In genomic region chr22:23438216-23438615, GRCh38 we compare ENCODE assay signal across 14 cellular contexts.
DNase-seq lines count a peak whose midpoint lies in the region; ATAC-seq and TF ChIP-seq lines count a peak whose summit lies in the region.
"Had no signal": no experiment of that assay in that cellular context is flagged by ENCODE, and none has a peak within 500 bp of the region (broad histone marks: within the 10 kb centered on the region; RNA-seq: fewer than 3 reads in every experiment).

No MANE protein-coding gene starts in this region.

- H3K9me3 Mint-ChIP-seq in GM23338, result no peaks in the 10 kb centered on the region; the same call in 2 of the 3 replicates
- H3K9me3 Mint-ChIP-seq: CD8-positive, alpha-beta T cell; H9 had no signal

- H3K4me3 ChIP-seq in GM23338 (no peak overlapping the region), NB4 (ENCODE audit: low read depth, low read length) (no peak overlapping the region), stomach (no peak overlapping the region)
- H3K4me3 ChIP-seq: GM23248 had no signal

- 44 to 59% (median 57%) methylated on average over 9 to 13 of the region's 13 CpGs for WGBS in stomach, 5 donors

- CTCF ChIA-PET in GM10248 (lab: Yijun Ruan, JAX), result no interaction called here

- no peak for TF ChIP-seq EP300 in stomach (IDR thresholded peaks at IDR 0.05)

- H3K9me3 ChIP-seq in stomach, result no peaks in the 10 kb centered on the region

- intact Hi-C loops in stomach (cut with DNase I; ENCODE audit: low total_unique reads), result no loop called here

- H4K20me1 ChIP-seq in GM23338 (replicated peaks; ENCODE audit: insufficient read depth), result no peaks in the 10 kb centered on the region

- H3K4me2 ChIP-seq in GM23338, result no peak overlapping the region

- ATAC-seq in GM23338 (0 out of 3 replicates have a peak, but pooled peaks have one; percentile 10), GM18520 (IDR thresholded peaks at IDR 0.05; ENCODE audit: unreplicated experiment) (no peak)
- ATAC-seq: CD8-positive, alpha-beta T cell had no signal

- no peaks in the 10 kb centered on the region for H3K36me3 ChIP-seq in GM23338 (ENCODE audit: insufficient read depth)
- no peaks in the 10 kb centered on the region for H3K36me3 ChIP-seq in stomach

- TF ChIP-seq CTCF in GM23338 (conservative IDR thresholded peaks at IDR 0.05; ENCODE audit: low read depth in 2 of 2) (no peak), NB4 (IDR thresholded peaks at IDR 0.05; ENCODE audit: low read depth, low read length) (no peak), stomach (IDR thresholded peaks at IDR 0.05) (no peak), GM10248 (IDR thresholded peaks at IDR 0.05; ENCODE audit: control extremely low read depth, extremely low read depth, low read depth, missing control alignments) (no peak)

- no peak for TF ChIP-seq POLR2A in NB4 (IDR thresholded peaks at IDR 0.05; ENCODE audit: extremely low read depth, insufficient read length)
- TF ChIP-seq POLR2A in stomach (IDR thresholded peaks at IDR 0.05), result no peak

- peaks cover 10% of the 10 kb centered on the region for H3K4me1 Mint-ChIP-seq in GM23338

- H3K4me1 ChIP-seq in GM23338 (ENCODE audit: insufficient read depth) (no peaks in the 10 kb centered on the region), stomach (peaks cover 0 to 8% (median 4%) of the 10 kb centered on the region in 4 donors)

- H3K27me3 ChIP-seq in GM23338 (ENCODE audit: insufficient read depth) (no peaks in the 10 kb centered on the region), stomach (no peaks in the 10 kb centered on the region)

- no peak overlapping the region; the same call in 1 of the 2 replicates for H2AFZ ChIP-seq in GM23338
- H2AFZ ChIP-seq: GM23248 had no signal

- H3F3A ChIP-seq in GM23338 (replicated peaks; ENCODE audit: low read depth), result no peaks in the 10 kb centered on the region

- H3K4me3 Mint-ChIP-seq in GM23338, result no peak overlapping the region
- H3K4me3 Mint-ChIP-seq: CD8-positive, alpha-beta T cell; H9 had no signal

- peaks cover 9% of the 10 kb centered on the region for H3K27me3 Mint-ChIP-seq in GM23338 (ENCODE audit: insufficient read depth, low read depth, poor library complexity)

- POLR2A ChIA-PET in GM10248 (lab: Yijun Ruan, JAX), result no interaction called here

- no peaks in the 10 kb centered on the region for H3K9me2 ChIP-seq in GM23338 (ENCODE audit: insufficient read depth)

- no peak overlapping the region for H3K27ac Mint-ChIP-seq in GM23338
- H3K27ac Mint-ChIP-seq: CD14-positive monocyte; CD8-positive, alpha-beta T cell; H9 had no signal

- DNase-seq in GM23338 (ENCODE audit: low spot score) (no peak), NB4 (ENCODE audit: low read depth) (peak; percentile 48), mesenteric fat pad (ENCODE audit: low spot score) (peak; percentile 47), stomach (peak; percentile 17), GM10248 (ENCODE audit: extremely low spot score) (no peak), T1000 (lab: John Stamatoyannopoulos, UW) (no peak)
- DNase-seq: CD8-positive, alpha-beta T cell; COR-L47; DMS53; GF-D8; GM23248; H9 had no signal

- no peaks in the 10 kb centered on the region for H3K36me3 Mint-ChIP-seq in GM23338 (ENCODE audit: low read depth)
- H3K36me3 Mint-ChIP-seq: CD14-positive monocyte; CD8-positive, alpha-beta T cell had no signal

- no peak overlapping the region for H3K27ac ChIP-seq in GM23338 (ENCODE audit: low read depth)
- no peak overlapping the region for H3K27ac ChIP-seq in stomach
- H3K27ac ChIP-seq: GM23248 had no signal

- no peaks in the 10 kb centered on the region for H3K79me2 ChIP-seq in GM23338 (replicated peaks; ENCODE audit: insufficient read depth)

TF ChIP-seq in GM23338, 12 proteins besides CTCF, POLR2A, EP300 and RAD21:
- TF ChIP-seq STAT1 (IDR thresholded peaks at IDR 0.05; ENCODE audit: unreplicated experiment) (no peak), POLR2AphosphoS5 (IDR thresholded peaks at IDR 0.05; ENCODE audit: low read depth) (no peak), ZNF462 (CRISPR knock-in tag; IDR thresholded peaks at IDR 0.05) (no peak), ZNF114 (CRISPR knock-in tag; IDR thresholded peaks at IDR 0.05) (no peak)
- TF ChIP-seq, protein P1, sequence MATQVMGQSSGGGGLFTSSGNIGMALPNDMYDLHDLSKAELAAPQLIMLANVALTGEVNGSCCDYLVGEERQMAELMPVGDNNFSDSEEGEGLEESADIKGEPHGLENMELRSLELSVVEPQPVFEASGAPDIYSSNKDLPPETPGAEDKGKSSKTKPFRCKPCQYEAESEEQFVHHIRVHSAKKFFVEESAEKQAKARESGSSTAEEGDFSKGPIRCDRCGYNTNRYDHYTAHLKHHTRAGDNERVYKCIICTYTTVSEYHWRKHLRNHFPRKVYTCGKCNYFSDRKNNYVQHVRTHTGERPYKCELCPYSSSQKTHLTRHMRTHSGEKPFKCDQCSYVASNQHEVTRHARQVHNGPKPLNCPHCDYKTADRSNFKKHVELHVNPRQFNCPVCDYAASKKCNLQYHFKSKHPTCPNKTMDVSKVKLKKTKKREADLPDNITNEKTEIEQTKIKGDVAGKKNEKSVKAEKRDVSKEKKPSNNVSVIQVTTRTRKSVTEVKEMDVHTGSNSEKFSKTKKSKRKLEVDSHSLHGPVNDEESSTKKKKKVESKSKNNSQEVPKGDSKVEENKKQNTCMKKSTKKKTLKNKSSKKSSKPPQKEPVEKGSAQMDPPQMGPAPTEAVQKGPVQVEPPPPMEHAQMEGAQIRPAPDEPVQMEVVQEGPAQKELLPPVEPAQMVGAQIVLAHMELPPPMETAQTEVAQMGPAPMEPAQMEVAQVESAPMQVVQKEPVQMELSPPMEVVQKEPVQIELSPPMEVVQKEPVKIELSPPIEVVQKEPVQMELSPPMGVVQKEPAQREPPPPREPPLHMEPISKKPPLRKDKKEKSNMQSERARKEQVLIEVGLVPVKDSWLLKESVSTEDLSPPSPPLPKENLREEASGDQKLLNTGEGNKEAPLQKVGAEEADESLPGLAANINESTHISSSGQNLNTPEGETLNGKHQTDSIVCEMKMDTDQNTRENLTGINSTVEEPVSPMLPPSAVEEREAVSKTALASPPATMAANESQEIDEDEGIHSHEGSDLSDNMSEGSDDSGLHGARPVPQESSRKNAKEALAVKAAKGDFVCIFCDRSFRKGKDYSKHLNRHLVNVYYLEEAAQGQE (IDR thresholded peaks at IDR 0.05; ENCODE audit: unreplicated experiment), result no peak

Comparison
In these comparisons a context has a peak if more than half of its experiments do, and no peak if none do; other contexts are left out.
1. DNase-seq: peak in NB4 (single experiment), mesenteric fat pad (single experiment) and stomach (single experiment); none in GM23338 (single experiment), GM10248 (single experiment) and T1000 (single experiment).